ENCODE assay signal across 8 cellular contexts in the genomic region with DNA sequence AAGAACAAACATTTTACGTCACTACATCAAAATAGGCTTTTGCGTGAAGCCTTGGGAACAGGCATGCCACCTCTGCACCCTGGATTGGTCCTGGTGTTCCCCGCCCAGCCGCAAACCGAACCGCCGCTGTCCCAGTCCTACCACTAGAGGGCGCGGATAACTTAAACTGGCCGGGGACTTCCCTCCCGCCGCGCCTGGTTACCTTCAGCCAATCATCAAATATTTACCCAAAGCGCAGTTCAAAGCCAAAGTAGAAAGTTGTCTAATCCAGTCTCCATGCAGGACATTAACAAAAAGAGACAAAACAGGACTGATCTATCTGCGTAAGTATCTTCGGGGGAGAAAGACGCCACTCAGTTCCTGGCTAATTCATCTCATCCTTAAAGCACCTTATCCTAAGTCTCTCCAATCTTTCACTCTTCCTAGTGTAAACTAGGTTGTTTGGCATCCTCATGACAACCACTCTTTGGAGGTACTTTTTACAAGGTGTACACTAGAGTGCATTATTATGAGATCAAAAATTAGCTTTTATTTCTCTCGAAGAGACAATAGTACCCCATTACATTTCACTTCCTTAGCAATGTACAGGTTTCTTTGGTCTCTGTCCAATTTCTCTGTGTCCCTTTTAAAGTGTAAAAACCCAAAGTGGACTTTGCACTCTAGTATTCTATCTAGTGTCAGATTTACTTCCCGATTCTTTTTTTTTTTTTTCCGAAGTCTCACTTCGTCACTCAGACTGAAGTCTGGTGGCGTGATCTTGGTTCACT. TPM values are rescaled to one million over a fixed set of nuclear protein-coding genes. Genes with fewer than 3 reads are reported as not detected.
DNase-seq lines count a peak whose midpoint lies in the region; ATAC-seq and FAIRE-seq lines count a peak whose summit lies in the region.

No MANE protein-coding gene starts in this region.

- no peaks in the 10 kb centered on the region for H3K9me3 Mint-ChIP-seq in naive B cell

- H3K4me3 Mint-ChIP-seq in naive B cell = peak overlapping the region in 7 of 8 donors; percentile 10 to 79 (median 47)

- H3K79me2 ChIP-seq in Karpas-422 (ENCODE audit: low read length) = peaks cover under 1% of the 10 kb centered on the region; the same call in 1 of the 2 replicates

- DNase-seq in GM03348 (ENCODE audit: low spot score) (peak; percentile 91), Karpas-422 (peak; percentile 94), RCC 7860 (ENCODE audit: low spot score) (peak; percentile 76), naive B cell (peak; percentile 86)
- peak; percentile 91 for DNase-seq in activated T-cell treated with anti-CD3 and anti-CD28 coated beads, Interleukin-2, amount 50 U/mL, for 48 hours
- peak; percentile 75 for DNase-seq in stimulated activated CD8-positive, alpha-beta memory T cell treated with anti-CD3 and anti-CD28 coated beads, Interleukin-7, amount 100 ng/mL, for 24 hours (ENCODE audit: low read depth)

- H3K9me3 ChIP-seq in Karpas-422 (ENCODE audit: low read length) = no peaks in the 10 kb centered on the region

- peak overlapping the region; percentile 46 for H3K4me2 ChIP-seq in Karpas-422 (ENCODE audit: low read depth, low read length, poor library complexity, severe bottlenecking)

- peaks cover 24 to 31% (median 29%) of the 10 kb centered on the region in 3 donors for H3K4me1 Mint-ChIP-seq in naive B cell

- ATAC-seq in esophagus mucosa (peak; percentile 58), naive B cell (ENCODE audit: low read depth in 2 of 2) (peak; percentile 27 to 37), HG02885 (IDR thresholded peaks at IDR 0.05; ENCODE audit: poor library complexity, unreplicated experiment) (no peak)

- H3K36me3 ChIP-seq in Karpas-422 (ENCODE audit: insufficient read depth, low read length) = no peaks in the 10 kb centered on the region

- peaks cover 3% of the 10 kb centered on the region for H4K20me1 ChIP-seq in Karpas-422 (ENCODE audit: insufficient read depth, low read depth, low read length)

- no peak overlapping the region for H3K9ac ChIP-seq in Karpas-422 (ENCODE audit: low read length)

- H3K4me3 ChIP-seq in Karpas-422 (ENCODE audit: low read length) = no peak overlapping the region; the same call in 1 of the 2 replicates

- H3K27ac ChIP-seq in Karpas-422 (ENCODE audit: low read length) = no peak overlapping the region

- H2AFZ ChIP-seq in Karpas-422 (ENCODE audit: low read length) = peak overlapping the region; percentile 27; the same call in 1 of the 2 replicates

- H3K9me2 ChIP-seq in Karpas-422 (replicated peaks; ENCODE audit: insufficient read depth, low read length) = no peaks in the 10 kb centered on the region

- H3K27me3 Mint-ChIP-seq in naive B cell = no peaks in the 10 kb centered on the region

- no peaks in the 10 kb centered on the region for H3K36me3 Mint-ChIP-seq in naive B cell

- H3K27me3 ChIP-seq in Karpas-422 (ENCODE audit: low read length) = no peaks in the 10 kb centered on the region

- peak overlapping the region; percentile 82 to 93 (median 90) for H3K27ac Mint-ChIP-seq in naive B cell

- no peak for FAIRE-seq in RCC 7860 (lab: Jason Lieb, UNC)

- H3K4me1 ChIP-seq in Karpas-422 (ENCODE audit: low read length) = peaks cover 17% of the 10 kb centered on the region

RNA-seq across cellular contexts. Expression of gene CRY2, which starts 3.9 kb away (rescaled TPM):
- total RNA-seq in Karpas-422 (2014; rRNA removed; shearing (Covaris generic); ENCODE audit: low replicate concordance) = 12.5 and 16.1 TPM in 2 replicates
- 6.6 TPM for total RNA-seq in esophagus mucosa
- polyA plus RNA-seq in naive B cell (ENCODE audit: low read depth in 6 of 6) = 10 to 100 TPM in 5 of 6 donors, 1 to 10 TPM in 1; 10.0 to 34.2 (median 26.7) TPM

RNA-seq across cellular contexts. Expression of gene SLC35C1, which starts 38.4 kb away (rescaled TPM):
- 4.5 and 4.8 TPM in 2 replicates for total RNA-seq in Karpas-422 (2014; rRNA removed; shearing (Covaris generic); ENCODE audit: low replicate concordance)
- 22.8 TPM for total RNA-seq in esophagus mucosa
- polyA plus RNA-seq in naive B cell (ENCODE audit: low read depth in 6 of 6) = 1 to 10 TPM; 3.3 to 7.6 (median 5.7) TPM

RNA-seq across cellular contexts. Expression of gene MAPK8IP1, which starts 42.1 kb away (rescaled TPM):
- total RNA-seq in Karpas-422 (2014; rRNA removed; shearing (Covaris generic); ENCODE audit: low replicate concordance) = 0.83 TPM in 1 of 2 replicates, not detected in the other
- total RNA-seq in esophagus mucosa = 1.1 TPM
- polyA plus RNA-seq in naive B cell (ENCODE audit: low read depth in 6 of 6) = under 1 TPM in 5 of 6 donors, not detected in 1; 0.12 to 0.35 (median 0.20) TPM
